ENCODE assay signal across 27 cellular contexts in genomic region chr6:107216197-107216933, GRCh38.
"Had no signal": no experiment of that assay in that cellular context is flagged by ENCODE, and none has a peak within 500 bp of the region (broad histone marks: within the 10 kb centered on the region; RNA-seq: fewer than 3 reads in every experiment).

No MANE protein-coding gene starts in this region.

- H3K27ac ChIP-seq: colonic mucosa, epithelial cell of prostate, gastroesophageal sphincter, heart left ventricle, neutrophil, parathyroid adenoma, right atrium auricular region, sigmoid colon, stomach, thyroid gland had no signal

- H3K79me2 ChIP-seq: parathyroid adenoma had no signal

- H3K9me3 ChIP-seq: colonic mucosa, gastroesophageal sphincter, heart left ventricle, mucosa of descending colon, neutrophil, right atrium auricular region, sigmoid colon, stomach, thyroid gland had no signal

- ATAC-seq: esophagus mucosa; gastroesophageal sphincter; heart left ventricle; natural killer cell treated with Interleukin-12 subunit alpha and Interleukin-12 subunit beta and Interleukin-15 and Interleukin-18, amount 100 ng/mL, for 72 hours; stimulated activated effector memory CD8-positive, alpha-beta T cell treated with anti-CD3 and anti-CD28 coated beads, Interleukin-12 subunit alpha, Interleukin-12 subunit beta, amount 100 ng/mL, for 72 hours had no signal

- H3K4me3 ChIP-seq: colonic mucosa, gastroesophageal sphincter, heart left ventricle, mucosa of descending colon, right atrium auricular region, sigmoid colon, stomach, thyroid gland had no signal

- H3K4me1 ChIP-seq: colonic mucosa, gastroesophageal sphincter, right atrium auricular region, stomach, thyroid gland had no signal

- H3K27me3 ChIP-seq: colonic mucosa, gastroesophageal sphincter, heart left ventricle, neutrophil, right atrium auricular region, sigmoid colon, stomach, thyroid gland had no signal

- H2AFZ ChIP-seq: parathyroid adenoma had no signal

- DNase-seq: colonic mucosa; effector CD8-positive, alpha-beta T cell; endodermal cell; foreskin fibroblast; heart left ventricle; hippocampal formation; immature natural killer cell; islet precursor cell; kidney glomerular epithelial cell; mesenchymal stem cell; naive B cell; sigmoid colon; stimulated activated CD4-positive, alpha-beta T cell treated with anti-CD3 and anti-CD28 coated beads, Interleukin-2, amount 100 ng/mL, for 24 hours; stimulated activated CD4-positive, alpha-beta T cell treated with anti-CD3 and anti-CD28 coated beads, Interleukin-4, amount 100 ng/mL, for 24 hours; stimulated activated naive CD4-positive, alpha-beta T cell treated with Interleukin-2 at 50 U/mL for 16 hours; stomach; thyroid gland; trophoblast cell had no signal

- H3K36me3 ChIP-seq: colonic mucosa, gastroesophageal sphincter, heart left ventricle, neutrophil, right atrium auricular region, sigmoid colon, stomach, thyroid gland had no signal

- H3K9ac ChIP-seq: parathyroid adenoma had no signal
